In the genomic region with DNA sequence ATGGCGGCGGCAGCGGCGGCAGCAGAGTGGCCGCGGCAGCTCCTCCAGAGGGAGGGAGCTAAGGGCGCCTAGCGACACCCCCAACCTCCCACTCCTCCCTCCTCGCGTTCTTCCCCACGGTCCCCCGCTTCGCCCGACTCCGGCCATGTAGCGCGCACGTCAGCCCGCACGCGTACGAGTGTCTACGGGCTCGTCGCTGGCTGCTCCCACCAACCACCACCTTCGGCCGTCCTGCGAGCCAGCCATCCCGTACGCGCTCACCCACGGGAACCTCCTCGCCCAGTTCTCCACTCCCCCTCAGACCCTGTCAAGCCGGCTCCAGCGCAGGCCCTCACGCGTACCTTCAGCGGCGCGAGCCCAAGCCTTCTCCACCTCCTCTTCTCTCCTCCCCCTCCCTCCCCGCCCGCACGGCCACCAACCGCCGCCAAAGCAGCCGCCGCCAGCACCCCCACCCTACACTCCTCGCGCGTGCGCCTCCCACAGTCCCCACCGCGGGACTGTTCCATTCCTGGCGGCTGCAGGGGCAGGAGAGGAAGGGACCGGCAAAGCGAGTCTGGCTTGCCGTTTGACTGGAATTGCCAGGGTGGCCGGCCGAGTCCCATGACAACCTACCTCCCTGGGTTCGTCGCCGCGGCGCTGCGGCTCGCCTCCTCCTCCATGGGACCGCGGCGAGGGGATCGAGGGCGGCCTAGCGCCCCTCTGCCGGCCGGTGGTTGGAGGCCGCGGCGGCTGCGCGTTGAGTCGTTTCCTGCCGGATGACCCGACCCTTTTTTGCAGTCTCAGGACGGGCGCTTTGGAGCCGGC, we compare ENCODE assay signal across 8 cellular contexts. TPM values are rescaled to one million over a fixed set of nuclear protein-coding genes. Genes with fewer than 3 reads are reported as not detected.
DNase-seq lines count a peak whose midpoint lies in the region; ATAC-seq and TF ChIP-seq lines count a peak whose summit lies in the region.

A gene (plus strand): TSS at position 774 of the 804 bp plus-strand sequence. CDS start 20,689 bp downstream, outside the sequence.
A gene with protein sequence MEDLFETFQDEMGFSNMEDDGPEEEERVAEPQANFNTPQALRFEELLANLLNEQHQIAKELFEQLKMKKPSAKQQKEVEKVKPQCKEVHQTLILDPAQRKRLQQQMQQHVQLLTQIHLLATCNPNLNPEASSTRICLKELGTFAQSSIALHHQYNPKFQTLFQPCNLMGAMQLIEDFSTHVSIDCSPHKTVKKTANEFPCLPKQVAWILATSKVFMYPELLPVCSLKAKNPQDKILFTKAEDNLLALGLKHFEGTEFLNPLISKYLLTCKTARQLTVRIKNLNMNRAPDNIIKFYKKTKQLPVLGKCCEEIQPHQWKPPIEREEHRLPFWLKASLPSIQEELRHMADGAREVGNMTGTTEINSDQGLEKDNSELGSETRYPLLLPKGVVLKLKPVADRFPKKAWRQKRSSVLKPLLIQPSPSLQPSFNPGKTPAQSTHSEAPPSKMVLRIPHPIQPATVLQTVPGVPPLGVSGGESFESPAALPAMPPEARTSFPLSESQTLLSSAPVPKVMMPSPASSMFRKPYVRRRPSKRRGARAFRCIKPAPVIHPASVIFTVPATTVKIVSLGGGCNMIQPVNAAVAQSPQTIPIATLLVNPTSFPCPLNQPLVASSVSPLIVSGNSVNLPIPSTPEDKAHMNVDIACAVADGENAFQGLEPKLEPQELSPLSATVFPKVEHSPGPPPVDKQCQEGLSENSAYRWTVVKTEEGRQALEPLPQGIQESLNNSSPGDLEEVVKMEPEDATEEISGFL (minus strand): TSS at position 457 of the 804 bp plus-strand sequence. CDS start 8,338 bp downstream, outside the sequence.

- no peaks in the 10 kb centered on the region for H3K27me3 ChIP-seq in mucosa of rectum (ENCODE audit: control insufficient read depth in 2 of 2, insufficient read depth in 2 of 2, low read length in 2 of 2)

- peaks cover 9 to 10% of the 10 kb centered on the region in 2 donors for H3K4me1 ChIP-seq in mucosa of rectum (ENCODE audit: control insufficient read depth in 2 of 2, insufficient read depth in 2 of 2, low read length in 2 of 2)

- ATAC-seq in GM21717 (IDR thresholded peaks at IDR 0.05; ENCODE audit: unreplicated experiment): peak; percentile 71

- no peaks in the 10 kb centered on the region for H3K9me3 ChIP-seq in mucosa of rectum (ENCODE audit: control insufficient read depth in 2 of 2, low read length in 2 of 2)

- DNase-seq in DMS153 treated with DMSO at 0.1 percent for 48 hours (lab: John Stamatoyannopoulos, UW; ENCODE audit: unreplicated experiment) (peak; percentile 94), KBM-7 (peak; percentile 90), epithelial cell of proximal tubule (ENCODE audit: low read depth) (no peak)
- peak; percentile 93 for DNase-seq in activated T-cell treated with anti-CD3 and anti-CD28 coated beads, Interleukin-2, amount 50 U/mL, for 1 hour
- peak; percentile 91 for DNase-seq in stimulated activated CD8-positive, alpha-beta memory T cell treated with anti-CD3 and anti-CD28 coated beads, Interleukin-4, amount 100 ng/mL, for 24 hours (ENCODE audit: low read depth)

- peaks cover 7 to 10% of the 10 kb centered on the region in 2 donors for H3K36me3 ChIP-seq in mucosa of rectum (ENCODE audit: control insufficient read depth in 2 of 2, insufficient read depth in 2 of 2, low read length in 2 of 2)

- H3K4me3 ChIP-seq in epithelial cell of proximal tubule (ENCODE audit: low read depth, low read length) (peak within 1 kb of the TSS; percentile 95), mucosa of rectum (ENCODE audit: low read length in 2 of 2) (peak within 1 kb of the TSS; percentile 94 to 100)

- in situ Hi-C loops in KBM-7 (cut with MboI; ENCODE audit: low pct_unique_long_range_greater_than_20kb, low sequenced_read_pairs): no loop called here

- peak within 1 kb of the TSS; percentile 97 to 98 for H3K27ac ChIP-seq in mucosa of rectum (ENCODE audit: low read depth in 2 of 2, low read length in 2 of 2)

- H3K9ac ChIP-seq in mucosa of rectum (ENCODE audit: low read depth in 1 of 2, low read length in 2 of 2): peak within 1 kb of the TSS; percentile 95 to 98

- no peak for TF ChIP-seq CTCF in epithelial cell of proximal tubule (conservative IDR thresholded peaks at IDR 0.05; ENCODE audit: low read depth, low read length)

TF ChIP-seq in PFSK-1, 5 proteins besides CTCF, POLR2A, EP300 and RAD21:
- no peak for TF ChIP-seq SIN3A (IDR thresholded peaks at IDR 0.05; ENCODE audit: borderline replicate concordance, insufficient read depth, low read length)
- peak; percentile 83; the same call in 1 of the 2 replicates for TF ChIP-seq TAF1 (IDR thresholded peaks at IDR 0.05; ENCODE audit: borderline replicate concordance, insufficient read depth, low read length)
- TF ChIP-seq, protein P1, sequence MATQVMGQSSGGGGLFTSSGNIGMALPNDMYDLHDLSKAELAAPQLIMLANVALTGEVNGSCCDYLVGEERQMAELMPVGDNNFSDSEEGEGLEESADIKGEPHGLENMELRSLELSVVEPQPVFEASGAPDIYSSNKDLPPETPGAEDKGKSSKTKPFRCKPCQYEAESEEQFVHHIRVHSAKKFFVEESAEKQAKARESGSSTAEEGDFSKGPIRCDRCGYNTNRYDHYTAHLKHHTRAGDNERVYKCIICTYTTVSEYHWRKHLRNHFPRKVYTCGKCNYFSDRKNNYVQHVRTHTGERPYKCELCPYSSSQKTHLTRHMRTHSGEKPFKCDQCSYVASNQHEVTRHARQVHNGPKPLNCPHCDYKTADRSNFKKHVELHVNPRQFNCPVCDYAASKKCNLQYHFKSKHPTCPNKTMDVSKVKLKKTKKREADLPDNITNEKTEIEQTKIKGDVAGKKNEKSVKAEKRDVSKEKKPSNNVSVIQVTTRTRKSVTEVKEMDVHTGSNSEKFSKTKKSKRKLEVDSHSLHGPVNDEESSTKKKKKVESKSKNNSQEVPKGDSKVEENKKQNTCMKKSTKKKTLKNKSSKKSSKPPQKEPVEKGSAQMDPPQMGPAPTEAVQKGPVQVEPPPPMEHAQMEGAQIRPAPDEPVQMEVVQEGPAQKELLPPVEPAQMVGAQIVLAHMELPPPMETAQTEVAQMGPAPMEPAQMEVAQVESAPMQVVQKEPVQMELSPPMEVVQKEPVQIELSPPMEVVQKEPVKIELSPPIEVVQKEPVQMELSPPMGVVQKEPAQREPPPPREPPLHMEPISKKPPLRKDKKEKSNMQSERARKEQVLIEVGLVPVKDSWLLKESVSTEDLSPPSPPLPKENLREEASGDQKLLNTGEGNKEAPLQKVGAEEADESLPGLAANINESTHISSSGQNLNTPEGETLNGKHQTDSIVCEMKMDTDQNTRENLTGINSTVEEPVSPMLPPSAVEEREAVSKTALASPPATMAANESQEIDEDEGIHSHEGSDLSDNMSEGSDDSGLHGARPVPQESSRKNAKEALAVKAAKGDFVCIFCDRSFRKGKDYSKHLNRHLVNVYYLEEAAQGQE (IDR thresholded peaks at IDR 0.05; ENCODE audit: insufficient read depth in 1 of 2, low read depth in 2 of 2, low read length in 2 of 2): 0 out of 4 replicates have a peak, but pooled peaks of 1 of the 2 experiments have one; percentile 6
- TF ChIP-seq POLR2AphosphoS5 (IDR thresholded peaks at IDR 0.05; ENCODE audit: low read depth, low read length): peak; percentile 66; the same call in 1 of the 2 replicates
- TF ChIP-seq FOXP2 (optimal IDR thresholded peaks at IDR 0.05; ENCODE audit: borderline replicate concordance, extremely low read depth, extremely low read length, insufficient read depth): no peak

RNA-seq across cellular contexts. Expression of the first gene that starts in this region (rescaled TPM):
- 303 TPM for polyA plus RNA-seq in PFSK-1 (2012; ENCODE audit: insufficient read length, low read depth)
- total RNA-seq in epithelial cell of proximal tubule: 104 and 194 TPM in 2 replicates

RNA-seq across cellular contexts. Expression of the second gene that starts in this region (rescaled TPM):
- polyA plus RNA-seq in PFSK-1 (2012; ENCODE audit: insufficient read length, low read depth): 42.0 TPM
- total RNA-seq in epithelial cell of proximal tubule: 29.3 and 30.5 TPM in 2 replicates
